ENCODE assay signal across 19 cellular contexts in genomic region chr5:6859951-6860638, GRCh38.
DNase-seq lines count a peak whose midpoint lies in the region; ATAC-seq and TF ChIP-seq lines count a peak whose summit lies in the region.
"Had no signal": no experiment of that assay in that cellular context is flagged by ENCODE, and none has a peak within 500 bp of the region (broad histone marks: within the 10 kb centered on the region; RNA-seq: fewer than 3 reads in every experiment).

No MANE protein-coding gene starts in this region.

- no peaks in the 10 kb centered on the region for H3K4me1 ChIP-seq in Caco-2

- CTCF ChIA-PET in Caco-2 (lab: Charles Lee): no interaction called here

- H3K36me3 Mint-ChIP-seq in osteocyte (ENCODE audit: unreplicated experiment): peaks cover 2% of the 10 kb centered on the region
- H3K36me3 Mint-ChIP-seq in Caco-2 (ENCODE audit: insufficient read depth, unreplicated experiment): no peaks in the 10 kb centered on the region
- H3K36me3 Mint-ChIP-seq: IgD-negative memory B cell had no signal

- H3K27ac Mint-ChIP-seq in osteocyte (ENCODE audit: unreplicated experiment) (no peak overlapping the region), Caco-2 (ENCODE audit: unreplicated experiment) (no peak overlapping the region)
- H3K27ac Mint-ChIP-seq: CD4-positive, alpha-beta T cell; HFFc6; IgD-negative memory B cell had no signal

- H3K9me3 Mint-ChIP-seq in osteocyte (ENCODE audit: unreplicated experiment): peaks cover 15% of the 10 kb centered on the region
- peaks cover 22% of the 10 kb centered on the region for H3K9me3 Mint-ChIP-seq in Caco-2 (ENCODE audit: unreplicated experiment)

- no peaks in the 10 kb centered on the region for H3K36me3 ChIP-seq in Caco-2 (ENCODE audit: control insufficient read depth, insufficient read depth, low read length)

- POLR2A ChIA-PET in Caco-2 (lab: Charles Lee): no interaction called here

- no peak for DNase-seq in activated CD4-positive, CD25-positive, alpha-beta regulatory T cell (lab: John Stamatoyannopoulos, UW)
- peak; percentile 76 for DNase-seq in NCI-H82 (lab: John Stamatoyannopoulos, UW)
- DNase-seq in coronary artery (ENCODE audit: low spot score): peak; percentile 28
- peak; percentile 60 for DNase-seq in osteocyte (ENCODE audit: extremely low spot score, unreplicated experiment)
- no peak for DNase-seq in ureter (ENCODE audit: low spot score)
- DNase-seq in GF-D8 (lab: John Stamatoyannopoulos, UW): no peak
- DNase-seq in Caco-2: no peak
- DNase-seq: 8988T; CD4-positive, alpha-beta T cell; DMS153; DMS79; GDM1; GOT3; H7; HFFc6 had no signal

- 0 out of 2 replicates have a peak, but pooled peaks cover 3% of the 10 kb centered on the region for H3K9me3 ChIP-seq in Caco-2

- H3K4me3 Mint-ChIP-seq in osteocyte (ENCODE audit: unreplicated experiment): no peak overlapping the region
- no peak overlapping the region for H3K4me3 Mint-ChIP-seq in Caco-2 (ENCODE audit: unreplicated experiment)
- H3K4me3 Mint-ChIP-seq: CD4-positive, alpha-beta T cell; HFFc6; IgD-negative memory B cell had no signal

- H3K27me3 Mint-ChIP-seq in osteocyte (ENCODE audit: unreplicated experiment): no peaks in the 10 kb centered on the region
- peaks cover 13% of the 10 kb centered on the region for H3K27me3 Mint-ChIP-seq in Caco-2 (ENCODE audit: insufficient read depth, unreplicated experiment)
- H3K27me3 Mint-ChIP-seq: CD4-positive, alpha-beta T cell had no signal

- no peaks in the 10 kb centered on the region for H3K27me3 ChIP-seq in Caco-2 (replicated peaks; ENCODE audit: control insufficient read depth, insufficient read depth, low read length)

- H3K27ac ChIP-seq in coronary artery: no peak overlapping the region

- H3K4me1 Mint-ChIP-seq in osteocyte (ENCODE audit: unreplicated experiment) (no peaks in the 10 kb centered on the region), Caco-2 (ENCODE audit: low read depth, unreplicated experiment) (no peaks in the 10 kb centered on the region)

- no TSS peak for BruUV-seq in Caco-2 (replicated peaks; lab: Mats Ljungman, UMichigan)

- H3K4me3 ChIP-seq in coronary artery (no peak overlapping the region), Caco-2 (ENCODE audit: low read depth, low read length) (no peak overlapping the region)

- ATAC-seq in activated CD4-positive, CD25-positive, alpha-beta regulatory T cell treated with anti-CD3 and anti-CD28 coated beads, Interleukin-2, amount 50 U/mL, for 24 hours: peak; percentile 84 to 86
- ATAC-seq: HCT116, HepG2 had no signal

- TF ChIP-seq CTCF in coronary artery (IDR thresholded peaks at IDR 0.05): no peak
- TF ChIP-seq CTCF in osteocyte (IDR thresholded peaks at IDR 0.05): no peak
- no peak for TF ChIP-seq CTCF in Caco-2 (IDR thresholded peaks at IDR 0.05; ENCODE audit: insufficient read depth in 1 of 2, low read depth in 1 of 2, low read length in 1 of 2, severe bottlenecking in 1 of 2, unreplicated experiment in 1 of 2)

- intact Hi-C loops in Caco-2 (cut with micrococcal nuclease; ENCODE audit: unreplicated experiment): no loop called here

Comparison
In these comparisons a context has a peak if more than half of its experiments do, and no peak if none do; other contexts are left out.
1. DNase-seq: peak in NCI-H82 (single experiment), coronary artery (single experiment) and osteocyte (single experiment); none in activated CD4-positive, CD25-positive, alpha-beta regulatory T cell (0 of 4), ureter (single experiment), GF-D8 (single experiment) and Caco-2 (0 of 2).